In genomic region chr3:12840148-12840547, GRCh38 we compare ENCODE assay signal across 8 cellular contexts. TPM values are rescaled to one million over a fixed set of nuclear protein-coding genes. Genes with fewer than 3 reads are reported as not detected.
DNase-seq lines count a peak whose midpoint lies in the region; ATAC-seq, FAIRE-seq and TF ChIP-seq lines count a peak whose summit lies in the region.
"Not testable (repeated sequence)": the region's sequence is repeated elsewhere in the genome, so short reads cannot be mapped to it uniquely, and the experiment has no call there.

No MANE protein-coding gene starts in this region.

- RAD21 ChIA-PET in GM12878 (lab: Charles Lee; ENCODE audit: unreplicated experiment), result not testable (repeated sequence)

- not testable (repeated sequence) for BruUV-seq in GM12878 (replicated peaks; lab: Mats Ljungman, UMichigan); HepG2 (replicated peaks; lab: Mats Ljungman, UMichigan)

- CTCF ChIA-PET in WTC11 (lab: Charles Lee) (interaction anchor here (1.1 to 2.7 kb wide), 2 partner anchors 17 to 28 kb away, joined by 4 to 7 read pairs; no protein-coding TSS in a partner anchor), GM12878 (lab: Yijun Ruan, JAX) (interaction anchor here (1.2 to 4.4 kb wide), 6 partner anchors 11 to 705 kb away, joined by 4 to 17 read pairs (median 12); no protein-coding TSS in a partner anchor)
- CTCF ChIA-PET in HepG2 (lab: Yijun Ruan, JAX; ENCODE audit: low intra/inter-chr PET ratio, low total read pairs), result not testable (repeated sequence)

- peak overlapping the region; percentile 99 to 100 (median 99) for H3K27ac Mint-ChIP-seq in CD4-positive, CD25-positive, alpha-beta regulatory T cell
- H3K27ac Mint-ChIP-seq in WTC11 (peak overlapping the region; percentile 99), osteocyte (ENCODE audit: unreplicated experiment) (peak overlapping the region; percentile 99)

- not testable (repeated sequence) for TF ChIP-seq RAD21 in GM12878 (IDR thresholded peaks at IDR 0.05; ENCODE audit: insufficient read depth, low read depth, low read length); HepG2 (CRISPR knock-in tag; IDR thresholded peaks at IDR 0.05)

- peak overlapping the region; percentile 94 to 98 (median 97) for H3K4me3 Mint-ChIP-seq in CD4-positive, CD25-positive, alpha-beta regulatory T cell
- peak overlapping the region; percentile 98 for H3K4me3 Mint-ChIP-seq in WTC11
- H3K4me3 Mint-ChIP-seq in osteocyte (ENCODE audit: unreplicated experiment), result peak overlapping the region; percentile 92

- not testable (repeated sequence) for H3K27me3 Mint-ChIP-seq in CD4-positive, CD25-positive, alpha-beta regulatory T cell; WTC11 (ENCODE audit: low read depth); osteocyte (ENCODE audit: unreplicated experiment)

- H3K27ac ChIP-seq in CD4-positive, CD25-positive, alpha-beta regulatory T cell (ENCODE audit: insufficient read depth, low read length, poor library complexity, severe bottlenecking), result peak overlapping the region; percentile 98
- not testable (repeated sequence) for H3K27ac ChIP-seq in KMS-11; HepG2 (ENCODE audit: extremely low read length, insufficient read depth, low read length)
- H3K27ac ChIP-seq in GM12878 (ENCODE audit: control insufficient read depth, insufficient read depth) (peak overlapping the region; percentile 90), esophagus squamous epithelium (peak overlapping the region; percentile 89 to 97 (median 92)), thoracic aorta (peak overlapping the region in 1 of 2 donors; percentile 85)

- H3K4me1 ChIP-seq in CD4-positive, CD25-positive, alpha-beta regulatory T cell (ENCODE audit: control insufficient read depth, insufficient read depth, low read length, poor library complexity, severe bottlenecking), result peaks cover 28% of the 10 kb centered on the region
- H3K4me1 ChIP-seq in KMS-11 (ENCODE audit: low read depth, poor library complexity, severe bottlenecking) (peaks cover 30% of the 10 kb centered on the region), esophagus squamous epithelium (peaks cover 18 to 43% (median 32%) of the 10 kb centered on the region in 3 donors), HepG2 (ENCODE audit: insufficient read depth, low read length) (peaks cover 51% of the 10 kb centered on the region), thoracic aorta (ENCODE audit: control insufficient read depth in 1 of 2, low read depth in 2 of 2) (peaks cover 7 to 32% of the 10 kb centered on the region in 2 donors)
- not testable (repeated sequence) for H3K4me1 ChIP-seq in GM12878 (ENCODE audit: control insufficient read depth, insufficient read depth, low read length)

- TF ChIP-seq CTCF in KMS-11 (conservative IDR thresholded peaks at IDR 0.05; ENCODE audit: low read depth, low read length); WTC11 (IDR thresholded peaks at IDR 0.05); GM12878 (IDR thresholded peaks at IDR 0.05 in 2 of 3, conservative IDR thresholded peaks at IDR 0.05 in 1 of 3; ENCODE audit: control insufficient read depth in 2 of 3, extremely low read depth in 1 of 3, insufficient read depth in 1 of 3, low read depth in 3 of 3, low read length in 3 of 3); esophagus squamous epithelium (IDR thresholded peaks at IDR 0.05); HepG2 (CRISPR knock-in tag; IDR thresholded peaks at IDR 0.05); osteocyte (IDR thresholded peaks at IDR 0.05); thoracic aorta (IDR thresholded peaks at IDR 0.05): not testable (repeated sequence)

- not testable (repeated sequence) for H3K9me3 ChIP-seq in CD4-positive, CD25-positive, alpha-beta regulatory T cell (ENCODE audit: control insufficient read depth in 2 of 2, low read length in 2 of 2); GM12878 (replicated peaks; ENCODE audit: control insufficient read depth, insufficient read depth, low read length); esophagus squamous epithelium; HepG2 (ENCODE audit: low read length); thoracic aorta

- WGBS in GM12878 (ENCODE audit: insufficient coverage, insufficient replicate concordance, low lambda C conversion rate, missing lambda C conversion rate), result 4% methylated on average over 10 of the region's 10 CpGs
- WGBS in esophagus squamous epithelium, 2 donors, result 36 to 42% methylated on average over 7 of the region's 10 CpGs
- WGBS in HepG2 (ENCODE audit: low lambda C conversion rate), result 76% methylated on average over 6 of the region's 10 CpGs

- peaks cover 27% of the 10 kb centered on the region for H3K36me3 Mint-ChIP-seq in CD4-positive, CD25-positive, alpha-beta regulatory T cell
- H3K36me3 Mint-ChIP-seq in WTC11, result peaks cover 62% of the 10 kb centered on the region
- peaks cover 32% of the 10 kb centered on the region for H3K36me3 Mint-ChIP-seq in osteocyte (ENCODE audit: unreplicated experiment)

- H3K4me2 ChIP-seq in KMS-11 (peak overlapping the region; percentile 78), GM12878 (ENCODE audit: control insufficient read depth, insufficient read depth) (peak overlapping the region; percentile 98), HepG2 (ENCODE audit: low read depth, low read length) (peak overlapping the region; percentile 98)

- not testable (repeated sequence) for DNase-seq in CD4-positive, CD25-positive, alpha-beta regulatory T cell; WTC11 (ENCODE audit: low spot score); GM12878 (ENCODE audit: low read depth, low spot score); esophagus squamous epithelium (lab: John Stamatoyannopoulos, UW); HepG2 (ENCODE audit: low spot score); osteocyte (ENCODE audit: extremely low spot score, unreplicated experiment); thoracic aorta (ENCODE audit: low spot score)

- H4K20me1 ChIP-seq in KMS-11 (ENCODE audit: insufficient read depth), result not testable (repeated sequence)
- peaks cover 16% of the 10 kb centered on the region for H4K20me1 ChIP-seq in GM12878 (ENCODE audit: control insufficient read depth, insufficient read depth)
- H4K20me1 ChIP-seq in HepG2 (ENCODE audit: insufficient read depth, low read length), result peaks cover 46% of the 10 kb centered on the region

- not testable (repeated sequence) for ATAC-seq in CD4-positive, CD25-positive, alpha-beta regulatory T cell (ENCODE audit: low read depth in 2 of 2); WTC11; GM12878; HepG2; thoracic aorta (ENCODE audit: insufficient number of reproducible peaks, low FRiP score, low read depth)

- peak overlapping the region; percentile 80 for H3K4me3 ChIP-seq in CD4-positive, CD25-positive, alpha-beta regulatory T cell (ENCODE audit: low read depth, low read length)
- not testable (repeated sequence) for H3K4me3 ChIP-seq in KMS-11 (IDR thresholded peaks at IDR 0.05; ENCODE audit: insufficient read depth, low read depth, low read length)
- H3K4me3 ChIP-seq in GM12878, result peak overlapping the region; percentile 98
- H3K4me3 ChIP-seq in esophagus squamous epithelium, result peak overlapping the region; percentile 66 to 96 (median 88)
- H3K4me3 ChIP-seq in HepG2 (replicated peaks in 1 of 3; ENCODE audit: insufficient read depth in 1 of 3, low read depth in 2 of 3, low read length in 3 of 3), result peak overlapping the region; percentile 72 to 86 (median 83)
- peak overlapping the region; percentile 76 for H3K4me3 ChIP-seq in thoracic aorta

- TF ChIP-seq POLR2A in GM12878 (IDR thresholded peaks at IDR 0.05; ENCODE audit: low read depth, low read length); esophagus squamous epithelium (IDR thresholded peaks at IDR 0.05); HepG2 (IDR thresholded peaks at IDR 0.05; ENCODE audit: insufficient read depth in 1 of 2, low read depth in 2 of 2, low read length in 2 of 2): not testable (repeated sequence)

- H3K36me3 ChIP-seq in CD4-positive, CD25-positive, alpha-beta regulatory T cell (ENCODE audit: control insufficient read depth, insufficient read depth, low read length), result peaks cover 46% of the 10 kb centered on the region
- H3K36me3 ChIP-seq in KMS-11 (ENCODE audit: insufficient read depth) (peaks cover 10% of the 10 kb centered on the region; the same call in 1 of the 2 replicates), GM12878 (ENCODE audit: control insufficient read depth in 2 of 2, insufficient read depth in 2 of 2, low read length in 1 of 2) (peaks cover 26 to 45% of the 10 kb centered on the region in 2 experiments), esophagus squamous epithelium (peaks cover 20 to 51% (median 24%) of the 10 kb centered on the region in 3 donors), HepG2 (replicated peaks in 1 of 2; ENCODE audit: control insufficient read depth in 1 of 2, insufficient read depth in 2 of 2, low read length in 2 of 2) (peaks cover 18 to 51% of the 10 kb centered on the region in 2 experiments), thoracic aorta (peaks cover 31% of the 10 kb centered on the region)

- peaks cover 13 to 60% (median 48%) of the 10 kb centered on the region in 4 donors for H3K4me1 Mint-ChIP-seq in CD4-positive, CD25-positive, alpha-beta regulatory T cell
- peaks cover 57% of the 10 kb centered on the region for H3K4me1 Mint-ChIP-seq in WTC11
- peaks cover 41% of the 10 kb centered on the region for H3K4me1 Mint-ChIP-seq in osteocyte (ENCODE audit: unreplicated experiment)

- H3K27me3 ChIP-seq in CD4-positive, CD25-positive, alpha-beta regulatory T cell (ENCODE audit: control insufficient read depth, insufficient read depth, low read length); KMS-11 (ENCODE audit: insufficient read depth, low read depth); GM12878 (replicated peaks in 1 of 2; ENCODE audit: control insufficient read depth in 2 of 2, insufficient read depth in 2 of 2, low read length in 1 of 2); esophagus squamous epithelium; HepG2 (ENCODE audit: control insufficient read depth in 1 of 2, insufficient read depth in 2 of 2, low read length in 2 of 2); thoracic aorta (replicated peaks; ENCODE audit: insufficient read depth): not testable (repeated sequence)

- not testable (repeated sequence) for H3K9me3 Mint-ChIP-seq in CD4-positive, CD25-positive, alpha-beta regulatory T cell; WTC11; osteocyte (ENCODE audit: unreplicated experiment)

- intact Hi-C loops in GM12878 (cut with micrococcal nuclease; ENCODE audit: unreplicated experiment) (loop anchor here (5.0 kb wide), 1 partner anchor 283 kb away; the partner anchor contains the start of gene MKRN2), esophagus squamous epithelium (cut with DNase I) (loop anchor here (10.0 kb wide), 1 partner anchor 135 kb away; no protein-coding TSS in a partner anchor)
- intact Hi-C loops in HepG2 (cut with micrococcal nuclease; ENCODE audit: unreplicated experiment), result not testable (repeated sequence)

- H3K79me2 ChIP-seq in KMS-11 (ENCODE audit: insufficient read depth, low read depth) (peaks cover 52% of the 10 kb centered on the region), GM12878 (ENCODE audit: control insufficient read depth, insufficient read depth, low read length) (peaks cover 51% of the 10 kb centered on the region), HepG2 (ENCODE audit: insufficient read depth, low read length) (peaks cover 41% of the 10 kb centered on the region)

- TF ChIP-seq EP300 in GM12878 (IDR thresholded peaks at IDR 0.05; ENCODE audit: borderline replicate concordance in 1 of 2, control insufficient read depth in 1 of 2, low read depth in 2 of 2, low read length in 2 of 2); HepG2 (IDR thresholded peaks at IDR 0.05; ENCODE audit: low read depth in 2 of 2, low read length in 2 of 2); HepG2 (CRISPR knock-in tag; IDR thresholded peaks at IDR 0.05; ENCODE audit: borderline replicate concordance): not testable (repeated sequence)

- in situ Hi-C loops in GM12878 (cut with MboI); HepG2 (cut with HindIII; ENCODE audit: extremely low pct_ligation_motif_present, low pct_unique_long_range_greater_than_20kb): not testable (repeated sequence)

- H2AFZ ChIP-seq in KMS-11 (ENCODE audit: low read depth); GM12878 (ENCODE audit: control insufficient read depth, low read depth, low read length); HepG2 (ENCODE audit: low read length): not testable (repeated sequence)

- H3K9ac ChIP-seq in KMS-11, result peak overlapping the region; percentile 99
- H3K9ac ChIP-seq in GM12878 (ENCODE audit: control insufficient read depth, insufficient read depth, low read length), result peak overlapping the region; percentile 99
- H3K9ac ChIP-seq in HepG2 (ENCODE audit: insufficient read depth, low read depth, low read length), result peak overlapping the region; percentile 98

- not testable (repeated sequence) for FAIRE-seq in GM12878 (lab: Jason Lieb, UNC); HepG2 (lab: Jason Lieb, UNC)

- POLR2A ChIA-PET in WTC11 (lab: Charles Lee), result not testable (repeated sequence)
- POLR2A ChIA-PET in GM12878 (lab: Charles Lee), result interaction anchor here (1.0 kb wide), 1 partner anchor 126 kb away, joined by 3 read pairs; no protein-coding TSS in a partner anchor
- POLR2A ChIA-PET in HepG2 (lab: Yijun Ruan, JAX), result interaction anchor here (0.6 to 0.8 kb wide), 2 partner anchors 22 to 120 kb away, joined by 3 read pairs; no protein-coding TSS in a partner anchor

- SMC1A ChIA-PET in GM12878 (lab: Charles Lee; ENCODE audit: uncharacterized antibody, unreplicated experiment), result interaction anchor here (1.0 kb wide), 1 partner anchor 28 kb away, joined by 4 read pairs; no protein-coding TSS in a partner anchor

RNA-seq across cellular contexts. Expression of gene RPL32, which starts 1.2 kb away (rescaled TPM):
- 2,250 TPM for total RNA-seq in CD4-positive, CD25-positive, alpha-beta regulatory T cell
- 1,000 to 10,000 TPM; 2,316 to 3,950 (median 3,295) TPM for polyA plus RNA-seq in CD4-positive, CD25-positive, alpha-beta regulatory T cell
- total RNA-seq in WTC11 (2021), result 1,643 to 1,831 TPM (median 1,818 TPM) in 3 replicates
- 220 and 242 TPM in 2 replicates for total RNA-seq in GM12878 (2013; cell fraction: nucleolus; rRNA removed)
- total RNA-seq in GM12878 (2014; rRNA removed), result 2,707 and 2,818 TPM in 2 replicates
- total RNA-seq in GM12878 (2014; rRNA removed; fragmentation: Illumina TruSeq; extraction: Trizol), result 3,926 and 3,952 TPM in 2 replicates
- 2,298 and 2,376 TPM in 2 replicates for total RNA-seq in GM12878 (2021)
- 3,831 TPM for polyA plus RNA-seq in GM12878 (2011; ENCODE audit: low read depth)
- 3,443 and 3,447 TPM in 2 replicates for polyA plus RNA-seq in GM12878 (2011; rRNA removed)
- polyA plus RNA-seq in GM12878 (2011; cell fraction: cytosol; rRNA removed), result 2,094 and 3,074 TPM in 2 replicates
- 755 and 1,231 TPM in 2 replicates for polyA plus RNA-seq in GM12878 (2011; cell fraction: nucleus; rRNA removed)
- polyA plus RNA-seq in GM12878 (2012), result 5,378 and 5,555 TPM in 2 replicates
- polyA plus RNA-seq in GM12878 (2014; fragmentation: Illumina TruSeq; extraction: Trizol), result 5,147 and 5,597 TPM in 2 replicates
- polyA plus RNA-seq in GM12878 (2014; fragmentation: Nextera tagmentation; extraction: Ambion mirVana), result 1,000 to 10,000 TPM; 3,252 to 3,662 TPM
- polyA plus RNA-seq in GM12878 (2014; rRNA removed), result 4,075 and 4,194 TPM in 2 replicates
- polyA plus RNA-seq in GM12878 (2016; fragmentation: Nextera tagmentation; extraction: Ambion mirVana), result 1,000 to 10,000 TPM; 1,533 to 1,667 TPM
- polyA minus RNA-seq in GM12878 (2011; rRNA and poly(A)+ RNA removed), result 1,701 and 1,707 TPM in 2 replicates
- polyA minus RNA-seq in GM12878 (2011; cell fraction: cytosol; rRNA and poly(A)+ RNA removed), result 779 and 848 TPM in 2 replicates
- 190 and 283 TPM in 2 replicates for polyA minus RNA-seq in GM12878 (2011; cell fraction: nucleus; rRNA and poly(A)+ RNA removed)
- 100 to 1,000 TPM; 657 to 937 (median 873) TPM for total RNA-seq in esophagus squamous epithelium
- total RNA-seq in HepG2 (2016; rRNA removed; fragmentation: Illumina TruSeq; extraction: Trizol), result 1,781 and 2,179 TPM in 2 replicates
- 3,269 and 3,354 TPM in 2 replicates for total RNA-seq in HepG2 (2016; cell fraction: cytosol; rRNA removed; fragmentation: Illumina TruSeq; extraction: Trizol; ENCODE audit: low read depth)
- 1,702 and 2,262 TPM in 2 replicates for total RNA-seq in HepG2 (2016; cell fraction: insoluble cytoplasmic fraction; rRNA removed; fragmentation: Illumina TruSeq; extraction: Trizol)
- 4,253 and 4,526 TPM in 2 replicates for total RNA-seq in HepG2 (2016; cell fraction: membrane; rRNA removed; fragmentation: Illumina TruSeq; extraction: Trizol)
- 560 and 609 TPM in 2 replicates for total RNA-seq in HepG2 (2016; cell fraction: nucleus; rRNA removed; fragmentation: Illumina TruSeq; extraction: Trizol)
- 2,268 and 2,401 TPM in 2 replicates for polyA plus RNA-seq in HepG2 (2011; rRNA removed)
- polyA plus RNA-seq in HepG2 (2011; cell fraction: cytosol; rRNA removed), result 1,778 and 1,795 TPM in 2 replicates
- 459 and 538 TPM in 2 replicates for polyA plus RNA-seq in HepG2 (2011; cell fraction: nucleus; rRNA removed)
- 2,727 and 3,505 TPM in 2 replicates for polyA plus RNA-seq in HepG2 (2012)
- polyA plus RNA-seq in HepG2 (2016; cell fraction: cytosol; fragmentation: Illumina TruSeq; extraction: Trizol; ENCODE audit: low read depth), result 4,453 and 4,819 TPM in 2 replicates
- polyA plus RNA-seq in HepG2 (2016; cell fraction: insoluble cytoplasmic fraction; fragmentation: Illumina TruSeq; extraction: Trizol; ENCODE audit: low read depth), result 2,446 and 2,535 TPM in 2 replicates
- polyA plus RNA-seq in HepG2 (2016; cell fraction: membrane; fragmentation: Illumina TruSeq; extraction: Trizol; ENCODE audit: low read depth), result 4,866 and 4,953 TPM in 2 replicates
- 1,119 and 1,145 TPM in 2 replicates for polyA plus RNA-seq in HepG2 (2016; cell fraction: nucleus; fragmentation: Illumina TruSeq; extraction: Trizol; ENCODE audit: insufficient read depth, low read depth)
- 371 and 1,174 TPM in 2 replicates for polyA minus RNA-seq in HepG2 (2011; rRNA and poly(A)+ RNA removed; ENCODE audit: low replicate concordance)
- 694 and 812 TPM in 2 replicates for polyA minus RNA-seq in HepG2 (2011; cell fraction: cytosol; rRNA and poly(A)+ RNA removed)
- polyA minus RNA-seq in HepG2 (2011; cell fraction: nucleus; rRNA and poly(A)+ RNA removed), result 216 and 257 TPM in 2 replicates
- 1,247 and 1,287 TPM in 2 replicates for total RNA-seq in osteocyte
- 100 to 1,000 TPM; 455 to 867 TPM for total RNA-seq in thoracic aorta

RNA-seq across cellular contexts. Expression of gene CAND2, which starts 43.7 kb away (rescaled TPM):
- total RNA-seq in CD4-positive, CD25-positive, alpha-beta regulatory T cell, result 0.72 TPM
- polyA plus RNA-seq in CD4-positive, CD25-positive, alpha-beta regulatory T cell, result under 1 TPM; 0.63 to 0.98 (median 0.83) TPM
- 13.7 to 15.4 TPM (median 14.3 TPM) in 3 replicates for total RNA-seq in WTC11 (2021)
- total RNA-seq in GM12878 (2013; cell fraction: nucleolus; rRNA removed), result 0.46 and 1.2 TPM in 2 replicates
- total RNA-seq in GM12878 (2014; rRNA removed), result 0.73 and 0.82 TPM in 2 replicates
- 0.36 and 0.37 TPM in 2 replicates for total RNA-seq in GM12878 (2014; rRNA removed; fragmentation: Illumina TruSeq; extraction: Trizol)
- total RNA-seq in GM12878 (2021), result 1.6 and 1.9 TPM in 2 replicates
- 0.14 TPM for polyA plus RNA-seq in GM12878 (2011; ENCODE audit: low read depth)
- polyA plus RNA-seq in GM12878 (2011; rRNA removed), result 0.03 and 0.10 TPM in 2 replicates
- polyA plus RNA-seq in GM12878 (2011; cell fraction: cytosol; rRNA removed), result 0.04 and 0.07 TPM in 2 replicates
- 0.15 and 0.41 TPM in 2 replicates for polyA plus RNA-seq in GM12878 (2011; cell fraction: nucleus; rRNA removed)
- polyA plus RNA-seq in GM12878 (2012), result 0.24 and 0.32 TPM in 2 replicates
- polyA plus RNA-seq in GM12878 (2014; fragmentation: Illumina TruSeq; extraction: Trizol), result 0.06 and 0.40 TPM in 2 replicates
- under 1 TPM; 0.03 to 0.11 TPM for polyA plus RNA-seq in GM12878 (2014; fragmentation: Nextera tagmentation; extraction: Ambion mirVana)
- polyA plus RNA-seq in GM12878 (2014; rRNA removed), result 0.61 and 0.82 TPM in 2 replicates
- 1 to 10 TPM in 1 of 2 experiments, under 1 TPM in 1; 0.64 to 1.0 TPM for polyA plus RNA-seq in GM12878 (2016; fragmentation: Nextera tagmentation; extraction: Ambion mirVana)
- polyA minus RNA-seq in GM12878 (2011; rRNA and poly(A)+ RNA removed), result 0.10 TPM in 1 of 2 replicates, not detected in the other
- not detected in 2 replicates for polyA minus RNA-seq in GM12878 (2011; cell fraction: cytosol; rRNA and poly(A)+ RNA removed)
- polyA minus RNA-seq in GM12878 (2011; cell fraction: nucleus; rRNA and poly(A)+ RNA removed), result not detected in 2 replicates
- 1 to 10 TPM in 1 of 4 donors, under 1 TPM in 3; 0.61 to 1.7 (median 0.91) TPM for total RNA-seq in esophagus squamous epithelium
- total RNA-seq in HepG2 (2016; rRNA removed; fragmentation: Illumina TruSeq; extraction: Trizol), result not detected in 2 replicates
- total RNA-seq in HepG2 (2016; cell fraction: cytosol; rRNA removed; fragmentation: Illumina TruSeq; extraction: Trizol; ENCODE audit: low read depth), result not detected in 2 replicates
- not detected in 2 replicates for total RNA-seq in HepG2 (2016; cell fraction: insoluble cytoplasmic fraction; rRNA removed; fragmentation: Illumina TruSeq; extraction: Trizol)
- total RNA-seq in HepG2 (2016; cell fraction: membrane; rRNA removed; fragmentation: Illumina TruSeq; extraction: Trizol), result not detected in 2 replicates
- not detected in 2 replicates for total RNA-seq in HepG2 (2016; cell fraction: nucleus; rRNA removed; fragmentation: Illumina TruSeq; extraction: Trizol)
- polyA plus RNA-seq in HepG2 (2011; rRNA removed), result 0.01 and 0.09 TPM in 2 replicates
- polyA plus RNA-seq in HepG2 (2011; cell fraction: cytosol; rRNA removed), result 0.03 TPM in 1 of 2 replicates, not detected in the other
- 0.05 and 0.12 TPM in 2 replicates for polyA plus RNA-seq in HepG2 (2011; cell fraction: nucleus; rRNA removed)
- polyA plus RNA-seq in HepG2 (2012), result 0.07 and 0.13 TPM in 2 replicates
- polyA plus RNA-seq in HepG2 (2016; cell fraction: cytosol; fragmentation: Illumina TruSeq; extraction: Trizol; ENCODE audit: low read depth), result not detected in 2 replicates
- polyA plus RNA-seq in HepG2 (2016; cell fraction: insoluble cytoplasmic fraction; fragmentation: Illumina TruSeq; extraction: Trizol; ENCODE audit: low read depth), result not detected in 2 replicates
- not detected in 2 replicates for polyA plus RNA-seq in HepG2 (2016; cell fraction: membrane; fragmentation: Illumina TruSeq; extraction: Trizol; ENCODE audit: low read depth)
- polyA plus RNA-seq in HepG2 (2016; cell fraction: nucleus; fragmentation: Illumina TruSeq; extraction: Trizol; ENCODE audit: insufficient read depth, low read depth), result not detected in 2 replicates
- polyA minus RNA-seq in HepG2 (2011; rRNA and poly(A)+ RNA removed; ENCODE audit: low replicate concordance), result 0.04 and 0.26 TPM in 2 replicates
- polyA minus RNA-seq in HepG2 (2011; cell fraction: cytosol; rRNA and poly(A)+ RNA removed), result not detected in 2 replicates
- polyA minus RNA-seq in HepG2 (2011; cell fraction: nucleus; rRNA and poly(A)+ RNA removed), result 0.12 TPM in 1 of 2 replicates, not detected in the other
- 9.6 and 10.4 TPM in 2 replicates for total RNA-seq in osteocyte
- total RNA-seq in thoracic aorta, result 10 to 100 TPM; 25.9 to 44.6 TPM
